ENCODE assay signal across 8 cellular contexts in genomic region chr9:124222918-124223720, GRCh38. TPM values are rescaled to one million over a fixed set of nuclear protein-coding genes. Genes with fewer than 3 reads are reported as not detected.
DNase-seq lines count a peak whose midpoint lies in the region; ATAC-seq and TF ChIP-seq lines count a peak whose summit lies in the region.

No MANE protein-coding gene starts in this region.

- TF ChIP-seq RAD21 in Ishikawa (IDR thresholded peaks at IDR 0.05; ENCODE audit: low read depth) = peak; percentile 18; the same call in 1 of the 2 replicates

- DNase-seq in RWPE2 (ENCODE audit: low spot score) = no peak
- DNase-seq in left cardiac atrium = peak; percentile 90
- no peak for DNase-seq in stimulated activated naive B cell treated with anti-CD40 and anti-IgM and Interleukin-4, amounts not matched to agents 10 μg/mL and 1 μg/mL and 100 μg/mL, for 72 hours
- no peak for DNase-seq in GM19238 (ENCODE audit: insufficient read length, low spot score)
- DNase-seq in HK-2 (ENCODE audit: unreplicated experiment) = no peak
- no peak for DNase-seq in coronary artery (ENCODE audit: low spot score)

- TF ChIP-seq CTCF in RWPE2 (IDR thresholded peaks at IDR 0.05; ENCODE audit: poor library complexity, severe bottlenecking) (no peak), coronary artery (IDR thresholded peaks at IDR 0.05) (no peak)

- H3K36me3 Mint-ChIP-seq in stimulated activated naive B cell treated with anti-CD40 and anti-IgM and Interleukin-4, amounts not matched to agents 10 μg/mL and 1 μg/mL and 100 μg/mL, for 72 hours = no peaks in the 10 kb centered on the region

- no peaks in the 10 kb centered on the region for H3K27me3 Mint-ChIP-seq in stimulated activated naive B cell treated with anti-CD40 and anti-IgM and Interleukin-4, amounts not matched to agents 10 μg/mL and 1 μg/mL and 100 μg/mL, for 72 hours

- no peak overlapping the region for H3K4me3 Mint-ChIP-seq in stimulated activated naive B cell treated with anti-CD40 and anti-IgM and Interleukin-4, amounts not matched to agents 10 μg/mL and 1 μg/mL and 100 μg/mL, for 72 hours

- peak overlapping the region; percentile 32 for H3K27ac Mint-ChIP-seq in stimulated activated naive B cell treated with anti-CD40 and anti-IgM and Interleukin-4, amounts not matched to agents 10 μg/mL and 1 μg/mL and 100 μg/mL, for 72 hours

- H3K27ac ChIP-seq in RWPE2 (ENCODE audit: poor library complexity, severe bottlenecking) = no peak overlapping the region
- H3K27ac ChIP-seq in coronary artery = peak overlapping the region in 1 of 2 donors; percentile 35

- no peaks in the 10 kb centered on the region for H3K4me1 ChIP-seq in RWPE2 (ENCODE audit: insufficient read depth, poor library complexity, severe bottlenecking)

- H3K9me3 ChIP-seq in RWPE2 (ENCODE audit: severe bottlenecking) = no peaks in the 10 kb centered on the region

- ATAC-seq in RWPE2 (ENCODE audit: low read depth) = peak; percentile 42; the same call in 2 of the 3 replicates
- peak; percentile 58 to 66 for ATAC-seq in left cardiac atrium
- no peak for ATAC-seq in stimulated activated naive B cell treated with anti-CD40 and anti-IgM and Interleukin-4, amounts not matched to agents 10 μg/mL and 1 μg/mL and 100 μg/mL, for 72 hours (replicated peaks)
- ATAC-seq in GM18867 (IDR thresholded peaks at IDR 0.05; ENCODE audit: unreplicated experiment) = no peak

- H3K9me3 Mint-ChIP-seq in stimulated activated naive B cell treated with anti-CD40 and anti-IgM and Interleukin-4, amounts not matched to agents 10 μg/mL and 1 μg/mL and 100 μg/mL, for 72 hours = no peaks in the 10 kb centered on the region

- no peak overlapping the region for H3K4me3 ChIP-seq in RWPE2 (ENCODE audit: severe bottlenecking)
- no peak overlapping the region for H3K4me3 ChIP-seq in coronary artery

- no peaks in the 10 kb centered on the region for H3K36me3 ChIP-seq in RWPE2 (ENCODE audit: low read depth)

- H3K4me1 Mint-ChIP-seq in stimulated activated naive B cell treated with anti-CD40 and anti-IgM and Interleukin-4, amounts not matched to agents 10 μg/mL and 1 μg/mL and 100 μg/mL, for 72 hours = peaks cover 56 to 85% of the 10 kb centered on the region in 2 donors

- no peak; the same call in 1 of the 2 replicates for TF ChIP-seq EP300 in Ishikawa (IDR thresholded peaks at IDR 0.05; ENCODE audit: borderline replicate concordance)

- peaks cover 2% of the 10 kb centered on the region for H3K27me3 ChIP-seq in RWPE2 (ENCODE audit: insufficient read depth, poor library complexity, severe bottlenecking)

- intact Hi-C loops in left cardiac atrium (cut with DNase I) = no loop called here

TF ChIP-seq in Ishikawa, 13 proteins besides CTCF, POLR2A, EP300 and RAD21:
- TF ChIP-seq ZBTB7A (IDR thresholded peaks at IDR 0.05; ENCODE audit: low read depth) (no peak), YY1 (IDR thresholded peaks at IDR 0.05; ENCODE audit: low read depth) (no peak), CEBPB (IDR thresholded peaks at IDR 0.05) (peak; percentile 99), REST (IDR thresholded peaks at IDR 0.05; ENCODE audit: low read depth) (no peak), USF1 (IDR thresholded peaks at IDR 0.05) (no peak), EGR1 (IDR thresholded peaks at IDR 0.05) (no peak), TAF1 (IDR thresholded peaks at IDR 0.05; ENCODE audit: low read depth) (no peak), NFIC (IDR thresholded peaks at IDR 0.05) (peak; percentile 91), MAX (IDR thresholded peaks at IDR 0.05) (no peak), CREB1 (IDR thresholded peaks at IDR 0.05; ENCODE audit: low read depth) (no peak), TCF12 (IDR thresholded peaks at IDR 0.05; ENCODE audit: low read depth) (peak; percentile 80; the same call in 1 of the 2 replicates), FOXM1 (IDR thresholded peaks at IDR 0.05; ENCODE audit: borderline replicate concordance, low read depth) (no peak), TEAD4 (IDR thresholded peaks at IDR 0.05) (no peak)
TF ChIP-seq in Ishikawa: peak in this region for 3.

RNA-seq across cellular contexts. Expression of gene NEK6, which starts 34.6 kb away (rescaled TPM):
- 10 to 100 TPM; 28.7 to 32.6 TPM for total RNA-seq in left cardiac atrium

Comparison
In these comparisons a context has a peak if more than half of its experiments do, and no peak if none do; other contexts are left out.
1. ATAC-seq: peak in RWPE2 (single experiment) and left cardiac atrium (2 of 2); none in stimulated activated naive B cell treated with anti-CD40 and anti-IgM and Interleukin-4, amounts not matched to agents 10 μg/mL and 1 μg/mL and 100 μg/mL, for 72 hours (0 of 2) and GM18867 (single experiment).